In genomic region chr2:14306268-14306950, GRCh38 we compare ENCODE assay signal across 12 cellular contexts.
A peak's percentile ranks its signal among the peaks of the same experiment; 100 is the strongest.
DNase-seq lines count a peak whose midpoint lies in the region; ATAC-seq and TF ChIP-seq lines count a peak whose summit lies in the region.
"Had no signal": no experiment of that assay in that cellular context is flagged by ENCODE, and none has a peak within 500 bp of the region (broad histone marks: within the 10 kb centered on the region; RNA-seq: fewer than 3 reads in every experiment).

No MANE protein-coding gene starts in this region.

- H3K9me3 ChIP-seq in T-helper 17 cell (ENCODE audit: control insufficient read depth, low read length, poor library complexity, severe bottlenecking) = peaks cover 2% of the 10 kb centered on the region

- no peak overlapping the region for H3K4me3 ChIP-seq in GM12864 (ENCODE audit: low read depth, low read length)

- H3K27ac Mint-ChIP-seq in T-helper 17 cell = no peak overlapping the region

- ATAC-seq in GM19438 (IDR thresholded peaks at IDR 0.05; ENCODE audit: low read depth, unreplicated experiment) (peak; percentile 68), HG02840 (IDR thresholded peaks at IDR 0.05; ENCODE audit: low FRiP score, unreplicated experiment) (peak; percentile 57), HG03521 (IDR thresholded peaks at IDR 0.05; ENCODE audit: unreplicated experiment) (peak; percentile 72), T-helper 17 cell (no peak)

- no peaks in the 10 kb centered on the region for H3K27me3 Mint-ChIP-seq in T-helper 17 cell

- H3K36me3 Mint-ChIP-seq in T-helper 17 cell (ENCODE audit: low read depth) = no peaks in the 10 kb centered on the region

- H3K4me1 Mint-ChIP-seq in T-helper 17 cell = no peaks in the 10 kb centered on the region

- no peak for TF ChIP-seq CTCF in GM12864 (IDR thresholded peaks at IDR 0.05; ENCODE audit: low read depth, low read length, missing control alignments)

- H3K4me3 Mint-ChIP-seq in T-helper 17 cell = no peak overlapping the region

- DNase-seq in GM12864 (ENCODE audit: low read depth) (peak; percentile 49), UCSD-AML1 (lab: John Stamatoyannopoulos, UW; ENCODE audit: unreplicated experiment) (no peak), T-helper 17 cell (no peak), SHP77 (lab: John Stamatoyannopoulos, UW) (no peak), NCI-H2171 (lab: John Stamatoyannopoulos, UW) (no peak)
- DNase-seq: ACHN, DMS 273 treated with DMSO at 0.1 percent for 48 hours, hypothalamus, mesendoderm had no signal
